Comparison of ENCODE assay signal across 22 cellular contexts in genomic region chr5:142777108-142777507, GRCh38.
"Had no signal": no experiment of that assay in that cellular context is flagged by ENCODE, and none has a peak within 500 bp of the region (broad histone marks: within the 10 kb centered on the region; RNA-seq: fewer than 3 reads in every experiment).

No MANE protein-coding gene starts in this region.

- H3K36me3 ChIP-seq: cardiac muscle cell, tibial artery, uterus had no signal

- DNase-seq: activated CD4-positive, alpha-beta memory T cell treated with anti-CD3 and anti-CD28 coated beads, Interleukin-2, amount 10 ng/mL, durations not matched to agents 7 days and 5 days; activated CD4-positive, alpha-beta T cell treated with anti-CD3 and anti-CD28 coated beads for 48 hours; activated CD4-positive, CD25-positive, alpha-beta regulatory T cell; activated CD8-positive, alpha-beta memory T cell treated with anti-CD3 and anti-CD28 coated beads, Interleukin-2, amount 10 ng/mL, durations not matched to agents 7 days and 5 days; activated naive CD4-positive, alpha-beta T cell; activated naive CD8-positive, alpha-beta T cell treated with anti-CD3 and anti-CD28 coated beads for 36 hours; amniotic stem cell; dorsolateral prefrontal cortex; foreskin fibroblast; islet precursor cell; left colon; mammary epithelial cell; naive B cell; stimulated activated naive CD4-positive, alpha-beta T cell; tibial artery; uterus had no signal

- H3K4me3 Mint-ChIP-seq: activated CD4-positive, alpha-beta memory T cell treated with anti-CD3 and anti-CD28 coated beads, Interleukin-2, amount 10 ng/mL, durations not matched to agents 7 days and 5 days; activated CD8-positive, alpha-beta memory T cell treated with anti-CD3 and anti-CD28 coated beads, Interleukin-2, amount 10 ng/mL, durations not matched to agents 7 days and 5 days; activated naive CD8-positive, alpha-beta T cell treated with anti-CD3 and anti-CD28 coated beads for 36 hours; activated T-helper 17 cell treated with anti-CD3 and anti-CD28 coated beads, Interleukin-2, amount 50 U/mL, for 72 hours; T-helper 2 cell treated with Interferon-gamma antibody and Interleukin-4, amounts not matched to agents 5 μg/mL and 100 μg/mL, for 36 hours had no signal

- H3K9me3 Mint-ChIP-seq: activated CD4-positive, alpha-beta memory T cell treated with anti-CD3 and anti-CD28 coated beads, Interleukin-2, amount 10 ng/mL, durations not matched to agents 7 days and 5 days; activated naive CD8-positive, alpha-beta T cell treated with anti-CD3 and anti-CD28 coated beads for 36 hours; activated T-helper 17 cell treated with anti-CD3 and anti-CD28 coated beads, Interleukin-2, amount 50 U/mL, for 72 hours; naive B cell; T-helper 2 cell treated with Interferon-gamma antibody and Interleukin-4, amounts not matched to agents 5 μg/mL and 100 μg/mL, for 36 hours had no signal

- H3K27ac Mint-ChIP-seq: activated CD4-positive, alpha-beta memory T cell treated with anti-CD3 and anti-CD28 coated beads, Interleukin-2, amount 10 ng/mL, durations not matched to agents 7 days and 5 days; activated CD8-positive, alpha-beta memory T cell treated with anti-CD3 and anti-CD28 coated beads, Interleukin-2, amount 10 ng/mL, durations not matched to agents 7 days and 5 days; activated naive CD8-positive, alpha-beta T cell treated with anti-CD3 and anti-CD28 coated beads for 36 hours; activated T-helper 17 cell treated with anti-CD3 and anti-CD28 coated beads, Interleukin-2, amount 50 U/mL, for 72 hours; naive B cell; T-helper 2 cell treated with Interferon-gamma antibody and Interleukin-4, amounts not matched to agents 5 μg/mL and 100 μg/mL, for 36 hours had no signal

- H3K36me3 Mint-ChIP-seq: activated naive CD8-positive, alpha-beta T cell treated with anti-CD3 and anti-CD28 coated beads for 36 hours; naive B cell had no signal

- H3K9me3 ChIP-seq: tibial artery, uterus had no signal

- ATAC-seq: activated CD8-positive, alpha-beta memory T cell treated with anti-CD3 and anti-CD28 coated beads, Interleukin-2, amount 10 ng/mL, durations not matched to agents 7 days and 5 days; left colon had no signal

- H3K4me1 ChIP-seq: parathyroid adenoma, uterus had no signal

- H3K27me3 Mint-ChIP-seq: activated CD4-positive, alpha-beta memory T cell treated with anti-CD3 and anti-CD28 coated beads, Interleukin-2, amount 10 ng/mL, durations not matched to agents 7 days and 5 days; activated CD8-positive, alpha-beta memory T cell treated with anti-CD3 and anti-CD28 coated beads, Interleukin-2, amount 10 ng/mL, durations not matched to agents 7 days and 5 days; activated naive CD8-positive, alpha-beta T cell treated with anti-CD3 and anti-CD28 coated beads for 36 hours; activated T-helper 17 cell treated with anti-CD3 and anti-CD28 coated beads, Interleukin-2, amount 50 U/mL, for 72 hours; naive B cell had no signal

- H3K27ac ChIP-seq: epithelial cell of prostate, hepatocyte, parathyroid adenoma, tibial artery, uterus had no signal

- H3K27me3 ChIP-seq: cardiac muscle cell, dorsolateral prefrontal cortex, hepatocyte, tibial artery, uterus had no signal

- H3K4me3 ChIP-seq: cardiac muscle cell, dorsolateral prefrontal cortex, hepatocyte, tibial artery, uterus had no signal
